ENCODE assay signal across 17 cellular contexts in the genomic region with DNA sequence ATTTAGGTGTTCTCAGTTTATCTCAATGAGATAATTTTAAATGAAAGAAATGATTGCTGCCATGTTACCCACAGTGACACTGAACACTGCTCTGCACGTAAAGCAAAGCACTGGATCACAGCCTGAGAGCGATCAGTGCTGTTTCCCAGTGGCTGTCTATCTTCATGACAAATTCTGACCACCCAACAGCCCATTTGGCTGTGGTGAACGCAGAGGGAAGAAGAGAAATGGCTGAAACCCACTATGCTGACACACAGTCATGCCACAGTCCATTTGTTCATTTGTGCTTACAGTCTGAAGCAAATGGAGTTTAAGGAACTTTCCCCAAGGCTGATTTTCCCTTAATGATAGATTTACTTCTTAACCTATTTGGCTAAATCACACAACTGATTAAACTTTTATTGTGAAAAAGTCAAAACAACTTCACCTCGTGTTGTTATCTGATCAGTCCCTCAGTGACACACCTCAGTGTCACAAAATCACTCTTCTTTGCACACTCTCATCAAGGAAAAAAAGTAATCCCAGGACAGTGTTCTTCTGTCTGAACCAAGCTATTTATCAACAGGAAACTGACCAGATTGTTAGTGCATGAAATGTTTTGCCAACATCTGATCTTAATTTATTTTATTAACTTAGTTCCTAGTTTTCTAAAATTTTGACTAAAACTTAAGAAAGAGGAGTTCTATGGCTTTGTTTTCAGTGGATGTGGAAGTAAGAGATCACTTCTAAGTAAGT.
DNase-seq lines count a peak whose midpoint lies in the region; ATAC-seq and TF ChIP-seq lines count a peak whose summit lies in the region.
"Had no signal": no experiment of that assay in that cellular context is flagged by ENCODE, and none has a peak within 500 bp of the region (broad histone marks: within the 10 kb centered on the region; RNA-seq: fewer than 3 reads in every experiment).

No MANE protein-coding gene starts in this region.

- in situ Hi-C loops in GM13976 (cut with MboI; ENCODE audit: low sequenced_read_pairs, unreplicated experiment) = no loop called here

- peaks cover 24% of the 10 kb centered on the region for H3K36me3 Mint-ChIP-seq in nephron (ENCODE audit: low read depth)
- H3K36me3 Mint-ChIP-seq: CD8-positive, alpha-beta T cell had no signal

- peaks cover 4% of the 10 kb centered on the region for H3K27me3 Mint-ChIP-seq in nephron (ENCODE audit: low read depth)

- DNase-seq in AG09309 (ENCODE audit: low read depth) = peak; percentile 21
- DNase-seq in HFF-Myc (ENCODE audit: extremely low read depth, low read depth) = peak; percentile 27
- peak; percentile 41 for DNase-seq in fibroblast of gingiva (ENCODE audit: low read depth)
- DNase-seq in GM13976 (ENCODE audit: low spot score) = no peak
- DNase-seq in NCI-H748 treated with DMSO at 0.1 percent for 48 hours (lab: John Stamatoyannopoulos, UW) = no peak
- DNase-seq: 8988T; CD8-positive, alpha-beta T cell; H7; MM.1S; NCI-H1092 treated with DMSO at 0.1 percent for 48 hours; NCI-H2081; NCI-H446 treated with DMSO at 0.1 percent for 48 hours; Right ventricle myocardium superior had no signal

- H3K4me1 Mint-ChIP-seq in nephron = peaks cover 5% of the 10 kb centered on the region

- peak overlapping the region in 2 of 3 experiments; percentile 1 to 49 for H3K27ac Mint-ChIP-seq in nephron
- H3K27ac Mint-ChIP-seq: CD8-positive, alpha-beta T cell had no signal

- TF ChIP-seq CTCF in AG09309 (IDR thresholded peaks at IDR 0.05; ENCODE audit: control insufficient read depth, insufficient read depth, low read depth, low read length, missing control alignments) (no peak), HFF-Myc (IDR thresholded peaks at IDR 0.05; ENCODE audit: low read depth, low read length, missing control alignments) (no peak), nephron (IDR thresholded peaks at IDR 0.05; ENCODE audit: unreplicated experiment in 3 of 3) (no peak), GM13976 (IDR thresholded peaks at IDR 0.05; ENCODE audit: borderline replicate concordance, control extremely low read depth, extremely low read depth, insufficient read depth, missing control alignments) (no peak)

- no peak overlapping the region for H3K4me3 Mint-ChIP-seq in nephron
- H3K4me3 Mint-ChIP-seq: CD8-positive, alpha-beta T cell had no signal

- peaks cover 30% of the 10 kb centered on the region for H3K9me3 Mint-ChIP-seq in nephron

- ATAC-seq in GM18907 (IDR thresholded peaks at IDR 0.05; ENCODE audit: unreplicated experiment) (no peak), GM21447 (IDR thresholded peaks at IDR 0.05; ENCODE audit: unreplicated experiment) (no peak)
- ATAC-seq: CD8-positive, alpha-beta T cell had no signal

- no peak overlapping the region for H3K4me3 ChIP-seq in AG09309 (ENCODE audit: control insufficient read depth, low read depth, low read length)
- no peak overlapping the region for H3K4me3 ChIP-seq in HFF-Myc (replicated peaks; ENCODE audit: low read depth, low read length)
- H3K4me3 ChIP-seq: BLaER1 had no signal

Comparison
In these comparisons a context has a peak if more than half of its experiments do, and no peak if none do; other contexts are left out.
1. DNase-seq: peak in AG09309 (single experiment), HFF-Myc (single experiment) and fibroblast of gingiva (single experiment); none in GM13976 (single experiment) and NCI-H748 treated with DMSO at 0.1 percent for 48 hours (single experiment).